24 cellular contexts compared by ENCODE assay signal in genomic region chr7:91883676-91884362, GRCh38. TPM values are rescaled to one million over a fixed set of nuclear protein-coding genes. Genes with fewer than 3 reads are reported as not detected.
DNase-seq lines count a peak whose midpoint lies in the region; ATAC-seq and TF ChIP-seq lines count a peak whose summit lies in the region.
"Had no signal": no experiment of that assay in that cellular context is flagged by ENCODE, and none has a peak within 500 bp of the region (broad histone marks: within the 10 kb centered on the region; RNA-seq: fewer than 3 reads in every experiment).

No MANE protein-coding gene starts in this region.

- CTCF ChIA-PET in A673 (lab: Charles Lee): no interaction called here

- no peak for TF ChIP-seq CTCF in A673 (conservative IDR thresholded peaks at IDR 0.05; ENCODE audit: low read depth, low read length)
- TF ChIP-seq CTCF in HFFc6 (IDR thresholded peaks at IDR 0.05): no peak
- TF ChIP-seq CTCF in left lung (IDR thresholded peaks at IDR 0.05): no peak

- H3K27me3 ChIP-seq in A673 (replicated peaks; ENCODE audit: insufficient read depth, low read depth, low read length, poor library complexity) (no peaks in the 10 kb centered on the region), left lung (no peaks in the 10 kb centered on the region)
- H3K27me3 ChIP-seq: uterus had no signal

- intact Hi-C loops in A673 (cut with micrococcal nuclease; ENCODE audit: unreplicated experiment) (loop anchor here (1.0 to 5.0 kb wide), 3 partner anchors 56 to 563 kb away; partner anchors contain the start of genes AKAP9 and GATAD1), left lung (cut with DNase I) (loop anchor here in 1 of 2 donors (10.0 kb wide), 1 partner anchor 561 kb away; the partner anchor contains the start of gene GATAD1), posterior vena cava (cut with DNase I) (no loop called here)

- H3K4me1 ChIP-seq in A673 (ENCODE audit: insufficient read depth, low read length, poor library complexity, severe bottlenecking): peaks cover 22% of the 10 kb centered on the region
- peaks cover 0 to 23% of the 10 kb centered on the region in 2 donors for H3K4me1 ChIP-seq in left lung
- H3K4me1 ChIP-seq: uterus had no signal

- no peak overlapping the region for H3K27ac ChIP-seq in A673 (ENCODE audit: low read depth, low read length, poor library complexity, severe bottlenecking)
- no peak overlapping the region for H3K27ac ChIP-seq in left lung
- H3K27ac ChIP-seq: coronary artery, psoas muscle, uterus had no signal

- DNase-seq in A673 (ENCODE audit: low spot score) (peak; percentile 85), HFFc6 (peak; percentile 10), OCI-M1 (lab: John Stamatoyannopoulos, UW) (peak; percentile 89), left lung (no peak), posterior vena cava (ENCODE audit: low spot score) (no peak), glomerular visceral epithelial cell (ENCODE audit: extremely low spot score) (no peak), NCI-H1048 (lab: John Stamatoyannopoulos, UW) (no peak)
- DNase-seq: ACHN; activated B cell treated with CpG ODN at 0.5 μM for 24 hours; activated CD8-positive, alpha-beta T cell treated with anti-CD3 and anti-CD28 coated beads, Interleukin-2, amount 10 ng/mL, durations not matched to agents 7 days and 5 days; activated T-cell treated with anti-CD3 and anti-CD28 coated beads, Interleukin-2, amount 50 U/mL, for 4 hours; DMS53; MV-4-11; NCI-H187; NCI-H748 treated with DMSO at 0.1 percent for 48 hours; psoas muscle; small intestine; stimulated activated CD4-positive, alpha-beta T cell treated with anti-CD3 and anti-CD28 coated beads, Interleukin-4, amount 100 ng/mL, for 24 hours; T-helper 9 cell; uterus had no signal

- H3K9me3 ChIP-seq in A673 (ENCODE audit: low read depth, low read length, poor library complexity, severe bottlenecking) (no peaks in the 10 kb centered on the region), left lung (peaks cover 0 to 1% of the 10 kb centered on the region in 2 donors)
- H3K9me3 ChIP-seq: psoas muscle, uterus had no signal

- H3K4me3 ChIP-seq in A673 (ENCODE audit: low read depth, low read length, poor library complexity, severe bottlenecking) (no peak overlapping the region), left lung (no peak overlapping the region)
- H3K4me3 ChIP-seq: coronary artery, psoas muscle, uterus had no signal

- no peaks in the 10 kb centered on the region for H3K36me3 Mint-ChIP-seq in HFFc6 (ENCODE audit: low read depth)

- H3K36me3 ChIP-seq in A673 (ENCODE audit: insufficient read depth, low read length, poor library complexity, severe bottlenecking) (no peaks in the 10 kb centered on the region), left lung (no peaks in the 10 kb centered on the region)
- H3K36me3 ChIP-seq: uterus had no signal

- no peak overlapping the region for H3K4me3 Mint-ChIP-seq in HFFc6
- H3K4me3 Mint-ChIP-seq: activated B cell treated with CpG ODN at 0.5 μM for 24 hours; activated CD8-positive, alpha-beta T cell treated with anti-CD3 and anti-CD28 coated beads, Interleukin-2, amount 10 ng/mL, durations not matched to agents 7 days and 5 days; activated naive CD8-positive, alpha-beta T cell; activated T-cell treated with anti-CD3 and anti-CD28 coated beads, Interleukin-2, amount 50 U/mL, for 4 hours had no signal

- no TSS peak for BruUV-seq in A673 (replicated peaks; lab: Mats Ljungman, UMichigan)

- H3K27ac Mint-ChIP-seq in HFFc6: no peak overlapping the region
- H3K27ac Mint-ChIP-seq: activated B cell treated with CpG ODN at 0.5 μM for 24 hours; activated CD8-positive, alpha-beta T cell treated with anti-CD3 and anti-CD28 coated beads, Interleukin-2, amount 10 ng/mL, durations not matched to agents 7 days and 5 days; activated naive CD8-positive, alpha-beta T cell had no signal

- H3K9me3 Mint-ChIP-seq in HFFc6: peaks cover 4% of the 10 kb centered on the region
- H3K9me3 Mint-ChIP-seq: activated B cell treated with CpG ODN at 0.5 μM for 24 hours; activated T-cell treated with anti-CD3 and anti-CD28 coated beads, Interleukin-2, amount 50 U/mL, for 4 hours had no signal

- H3K4me1 Mint-ChIP-seq in HFFc6 (ENCODE audit: low read depth): peaks cover 13% of the 10 kb centered on the region

- POLR2A ChIA-PET in A673 (lab: Charles Lee; ENCODE audit: low non-redundant PET): no interaction called here

- H3K27me3 Mint-ChIP-seq in HFFc6 (ENCODE audit: insufficient read depth): no peaks in the 10 kb centered on the region; the same call in 1 of the 2 replicates
- H3K27me3 Mint-ChIP-seq: activated B cell treated with CpG ODN at 0.5 μM for 24 hours; activated naive CD8-positive, alpha-beta T cell had no signal

- ATAC-seq in left lung (peak; percentile 42), GM19328 (IDR thresholded peaks at IDR 0.05; ENCODE audit: unreplicated experiment) (no peak)
- ATAC-seq: activated CD8-positive, alpha-beta T cell treated with anti-CD3 and anti-CD28 coated beads, Interleukin-2, amount 10 ng/mL, durations not matched to agents 7 days and 5 days; activated T-cell treated with anti-CD3 and anti-CD28 coated beads, Interleukin-2, amount 50 U/mL, for 4 hours; naive thymus-derived CD8-positive, alpha-beta T cell; psoas muscle had no signal

RNA-seq across cellular contexts. Expression of gene MTERF1, which starts 3.3 kb away (rescaled TPM):
- total RNA-seq in A673 (2021) (23.0 and 31.9 TPM in 2 replicates), left lung (10 to 100 TPM; 10.8 to 14.5 TPM), posterior vena cava (10 to 100 TPM in 1 of 2 donors, 1 to 10 TPM in 1; 9.2 to 13.6 TPM)
- total RNA-seq in HFFc6 (2021; fragmentation: NEBNext Ultra II Directional; extraction: Animal tissue kit (Norgen Biotek cat#: 25700)): 10 to 100 TPM in 1 of 6 experiments, 1 to 10 TPM in 5; 7.4 to 10.2 (median 9.2) TPM

RNA-seq across cellular contexts. Expression of gene AKAP9, which starts 56.8 kb away (rescaled TPM):
- total RNA-seq in A673 (2021): 62.1 and 62.6 TPM in 2 replicates
- total RNA-seq in HFFc6 (2021; fragmentation: NEBNext Ultra II Directional; extraction: Animal tissue kit (Norgen Biotek cat#: 25700)): 10 to 100 TPM; 24.6 to 30.4 (median 26.4) TPM
- 10 to 100 TPM; 57.5 to 58.6 TPM for total RNA-seq in left lung
- total RNA-seq in posterior vena cava: 10 to 100 TPM; 45.1 to 46.9 TPM

Comparison
In these comparisons a context has a peak if more than half of its experiments do, and no peak if none do; other contexts are left out.
1. DNase-seq: peak in A673 (single experiment), HFFc6 (single experiment) and OCI-M1 (single experiment); none in left lung (0 of 2), posterior vena cava (single experiment), glomerular visceral epithelial cell (single experiment) and NCI-H1048 (single experiment).